25 cellular contexts compared by ENCODE assay signal in the genomic region with DNA sequence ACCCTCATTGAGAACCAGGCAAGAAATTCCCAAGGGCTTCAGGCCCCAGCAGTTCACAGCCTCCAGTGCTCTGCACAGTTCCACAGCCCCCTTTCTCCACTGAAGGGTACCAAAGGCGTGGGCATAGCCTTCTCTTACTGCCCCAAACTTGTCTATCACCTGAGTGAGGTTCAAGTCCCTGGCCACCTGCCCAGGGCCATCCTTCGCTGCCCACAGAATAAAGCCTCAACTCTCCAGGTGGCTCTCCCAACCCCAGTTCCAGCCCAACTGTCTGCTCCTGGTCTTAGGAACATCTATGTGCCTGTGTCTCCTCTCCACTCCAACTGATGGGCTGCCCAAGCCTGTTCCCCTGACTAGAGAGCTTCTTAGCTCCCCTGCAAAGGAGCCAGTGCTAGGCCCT.
A peak's percentile ranks its signal among the peaks of the same experiment; 100 is the strongest.
DNase-seq lines count a peak whose midpoint lies in the region; ATAC-seq and TF ChIP-seq lines count a peak whose summit lies in the region.
"Had no signal": no experiment of that assay in that cellular context is flagged by ENCODE, and none has a peak within 500 bp of the region (broad histone marks: within the 10 kb centered on the region; RNA-seq: fewer than 3 reads in every experiment).

No MANE protein-coding gene starts in this region.

- no peak for TF ChIP-seq CTCF in left ventricle myocardium inferior (IDR thresholded peaks at IDR 0.05; ENCODE audit: borderline replicate concordance)
- TF ChIP-seq CTCF in RWPE1 (conservative IDR thresholded peaks at IDR 0.05; ENCODE audit: low read depth): no peak
- no peak for TF ChIP-seq CTCF in thyroid gland (IDR thresholded peaks at IDR 0.05)

- no peak overlapping the region for H3K4me3 ChIP-seq in left ventricle myocardium inferior
- H3K4me3 ChIP-seq in thyroid gland (replicated peaks in 1 of 3): no peak overlapping the region
- H3K4me3 ChIP-seq: A549, PC-9, upper lobe of right lung had no signal

- peak overlapping the region; percentile 62 to 89 for H3K27ac Mint-ChIP-seq in effector memory CD8-positive, alpha-beta T cell
- H3K27ac Mint-ChIP-seq: activated CD4-positive, alpha-beta T cell treated with anti-CD3 and anti-CD28 coated beads for 36 hours; activated naive CD8-positive, alpha-beta T cell had no signal

- H3K4me1 Mint-ChIP-seq in effector memory CD8-positive, alpha-beta T cell (ENCODE audit: low read depth in 2 of 2): peaks cover 53 to 57% of the 10 kb centered on the region in 2 donors

- intact Hi-C loops in left ventricle myocardium inferior (cut with micrococcal nuclease) (no loop called here), left cardiac atrium (cut with DNase I) (no loop called here), thyroid gland (cut with DNase I) (no loop called here)

- ATAC-seq in left cardiac atrium (no peak), GM19455 (IDR thresholded peaks at IDR 0.05; ENCODE audit: unreplicated experiment) (no peak), GM21515 (IDR thresholded peaks at IDR 0.05; ENCODE audit: unreplicated experiment) (no peak)
- ATAC-seq in effector memory CD8-positive, alpha-beta T cell (replicated peaks): no peak
- ATAC-seq: activated CD4-positive, alpha-beta T cell treated with anti-CD3 and anti-CD28 coated beads for 36 hours; HepG2; naive thymus-derived CD8-positive, alpha-beta T cell; upper lobe of right lung had no signal

- no peaks in the 10 kb centered on the region for H3K9me3 ChIP-seq in left ventricle myocardium inferior (replicated peaks)
- H3K9me3 ChIP-seq in thyroid gland: no peaks in the 10 kb centered on the region
- H3K9me3 ChIP-seq: A549, upper lobe of right lung had no signal

- H3K4me1 ChIP-seq in left ventricle myocardium inferior (peaks cover 93% of the 10 kb centered on the region), thyroid gland (peaks cover 32 to 55% of the 10 kb centered on the region in 2 donors)

- no peaks in the 10 kb centered on the region for H3K27me3 Mint-ChIP-seq in effector memory CD8-positive, alpha-beta T cell
- H3K27me3 Mint-ChIP-seq: activated CD4-positive, alpha-beta T cell treated with anti-CD3 and anti-CD28 coated beads for 36 hours; activated naive CD8-positive, alpha-beta T cell; naive thymus-derived CD8-positive, alpha-beta T cell had no signal

- H3K27me3 ChIP-seq in left ventricle myocardium inferior (ENCODE audit: low read depth) (no peaks in the 10 kb centered on the region), thyroid gland (no peaks in the 10 kb centered on the region)
- H3K27me3 ChIP-seq: upper lobe of right lung had no signal

- TF ChIP-seq POLR2A in thyroid gland (IDR thresholded peaks at IDR 0.05): no peak

- H3K27ac ChIP-seq in left ventricle myocardium inferior (replicated peaks) (peak overlapping the region; percentile 37), RWPE1 (0 out of 2 replicates have a peak overlapping the region, but pooled peaks have one; percentile 8), thyroid gland (peak overlapping the region in 2 of 3 donors; percentile 44 to 46)
- H3K27ac ChIP-seq: A549, PC-9, upper lobe of right lung had no signal

- peak overlapping the region in 1 of 2 donors; percentile 39 for H3K4me3 Mint-ChIP-seq in effector memory CD8-positive, alpha-beta T cell
- H3K4me3 Mint-ChIP-seq: activated CD4-positive, alpha-beta T cell treated with anti-CD3 and anti-CD28 coated beads for 36 hours; activated naive CD8-positive, alpha-beta T cell; naive thymus-derived CD8-positive, alpha-beta T cell had no signal

- H3K36me3 ChIP-seq in left ventricle myocardium inferior (peaks cover 6% of the 10 kb centered on the region), thyroid gland (no peaks in the 10 kb centered on the region)

- POLR2A ChIA-PET in RWPE1 (lab: Yijun Ruan, JAX; ENCODE audit: low non-redundant PET): no interaction called here

- H3K36me3 Mint-ChIP-seq in effector memory CD8-positive, alpha-beta T cell (ENCODE audit: insufficient read depth): peaks cover 32% of the 10 kb centered on the region

- WGBS in thyroid gland, 2 donors: 39 to 46% methylated on average over 2 of the region's 2 CpGs

- H3K9me3 Mint-ChIP-seq in effector memory CD8-positive, alpha-beta T cell: no peaks in the 10 kb centered on the region
- H3K9me3 Mint-ChIP-seq: naive thymus-derived CD8-positive, alpha-beta T cell had no signal

- no peak for DNase-seq in left ventricle myocardium inferior
- DNase-seq in left cardiac atrium: no peak
- DNase-seq in RWPE1 (ENCODE audit: low spot score): no peak
- no peak for DNase-seq in effector memory CD8-positive, alpha-beta T cell
- peak; percentile 72 to 75 for DNase-seq in thyroid gland
- DNase-seq in NK-92 (lab: John Stamatoyannopoulos, UW; ENCODE audit: unreplicated experiment): no peak
- DNase-seq: activated CD4-positive, alpha-beta T cell treated with anti-CD3 and anti-CD28 coated beads for 36 hours; aorta; cortex of kidney; DMS79; GDM1; Kasumi-1; naive thymus-derived CD8-positive, alpha-beta T cell; NCI-H1417; NCI-H2029 treated with DMSO at 0.1 percent for 48 hours; NCI-H526; PC-9; Right ventricle myocardium superior; stimulated activated CD4-positive, alpha-beta T cell treated with anti-CD3 and anti-CD28 coated beads, Interleukin-4, amount 100 ng/mL, for 24 hours; upper lobe of right lung had no signal

- CTCF ChIA-PET in RWPE1 (lab: Yijun Ruan, JAX): interaction anchor here (0.9 to 1.2 kb wide), 2 partner anchors 16 to 54 kb away, joined by 3 to 4 read pairs; no protein-coding TSS in a partner anchor

Comparison
In these comparisons a context has a peak if more than half of its experiments do, and no peak if none do; other contexts are left out.
1. DNase-seq: peak in thyroid gland (2 of 2); none in left ventricle myocardium inferior (single experiment), left cardiac atrium (single experiment), RWPE1 (single experiment), effector memory CD8-positive, alpha-beta T cell (0 of 3) and NK-92 (single experiment).
2. Peak in every context shown above with its lines, with median percentiles within 50 percentile points of each other: H3K27ac ChIP-seq.